In genomic region chr11:35247428-35247827, GRCh38 we compare ENCODE assay signal across 12 cellular contexts.
A peak's percentile ranks its signal among the peaks of the same experiment; 100 is the strongest.
DNase-seq lines count a peak whose midpoint lies in the region; TF ChIP-seq lines count a peak whose summit lies in the region.
"Had no signal": no experiment of that assay in that cellular context is flagged by ENCODE, and none has a peak within 500 bp of the region (broad histone marks: within the 10 kb centered on the region; RNA-seq: fewer than 3 reads in every experiment).

No MANE protein-coding gene starts in this region.

- H3K27me3 Mint-ChIP-seq in CD4-positive, alpha-beta memory T cell, result no peaks in the 10 kb centered on the region
- peaks cover 3% of the 10 kb centered on the region for H3K27me3 Mint-ChIP-seq in glutamatergic neuron (ENCODE audit: unreplicated experiment)

- H3K36me3 Mint-ChIP-seq in CD4-positive, alpha-beta memory T cell, result peaks cover 0 to 2% of the 10 kb centered on the region in 2 donors
- peaks cover 6% of the 10 kb centered on the region for H3K36me3 Mint-ChIP-seq in glutamatergic neuron (ENCODE audit: unreplicated experiment)

- no peaks in the 10 kb centered on the region for H3K36me3 ChIP-seq in CD4-positive, alpha-beta memory T cell (ENCODE audit: insufficient read depth, low read length)
- H3K36me3 ChIP-seq in smooth muscle cell (ENCODE audit: low read depth), result no peaks in the 10 kb centered on the region
- H3K36me3 ChIP-seq: gastrocnemius medialis had no signal

- peaks cover 0 to 16% (median 10%) of the 10 kb centered on the region in 8 donors for H3K9me3 Mint-ChIP-seq in CD4-positive, alpha-beta memory T cell
- H3K9me3 Mint-ChIP-seq in glutamatergic neuron (ENCODE audit: unreplicated experiment), result no peaks in the 10 kb centered on the region

- no peak overlapping the region for H3K9ac ChIP-seq in smooth muscle cell (ENCODE audit: low read depth)

- H4K20me1 ChIP-seq in smooth muscle cell (ENCODE audit: low read depth), result no peaks in the 10 kb centered on the region

- POLR2A ChIA-PET in CD4-positive, alpha-beta memory T cell (lab: Charles Lee; ENCODE audit: partially characterized antibody), result interaction anchor here (0.8 to 3.2 kb wide), 23 partner anchors 9 to 331 kb away, joined by 3 to 72 read pairs (median 4); partner anchors contain the start of genes APIP, CD44 and PDHX

- no peak overlapping the region for H2AFZ ChIP-seq in smooth muscle cell (ENCODE audit: low read depth)

- CTCF ChIA-PET in CD4-positive, alpha-beta memory T cell (lab: Charles Lee; ENCODE audit: partially characterized antibody), result interaction anchor here (1.0 to 3.5 kb wide), 7 partner anchors 11 to 169 kb away, joined by 3 to 49 read pairs (median 4); partner anchors contain the start of gene CD44

- no peak overlapping the region for H3K4me2 ChIP-seq in smooth muscle cell

- no peaks in the 10 kb centered on the region for H3K79me2 ChIP-seq in smooth muscle cell (ENCODE audit: low read depth)

- DNase-seq in CD4-positive, alpha-beta memory T cell, result peak; percentile 87 to 93 (median 91)
- DNase-seq in activated CD4-positive, alpha-beta T cell treated with anti-CD3 and anti-CD28 coated beads, Interleukin-2, amount 50 U/mL, for 1 hour, result peak; percentile 69
- DNase-seq in effector CD8-positive, alpha-beta T cell (lab: John Stamatoyannopoulos, UW), result peak; percentile 28
- no peak for DNase-seq in smooth muscle cell (lab: John Stamatoyannopoulos, UW; ENCODE audit: unreplicated experiment)
- DNase-seq in cerebellum (ENCODE audit: low spot score), result no peak
- DNase-seq in middle frontal gyrus (ENCODE audit: extremely low spot score, low spot score), result no peak
- no peak for DNase-seq in glutamatergic neuron
- DNase-seq in COLO668 (lab: John Stamatoyannopoulos, UW; ENCODE audit: unreplicated experiment), result no peak
- DNase-seq: caudate nucleus, Kasumi-1, T1000 had no signal

- H3K27me3 ChIP-seq in CD4-positive, alpha-beta memory T cell (ENCODE audit: insufficient read depth, low read length), result no peaks in the 10 kb centered on the region
- no peaks in the 10 kb centered on the region for H3K27me3 ChIP-seq in smooth muscle cell (ENCODE audit: low read depth)
- H3K27me3 ChIP-seq: gastrocnemius medialis had no signal

- peak overlapping the region; percentile 95 to 99 (median 98) for H3K27ac Mint-ChIP-seq in CD4-positive, alpha-beta memory T cell
- H3K27ac Mint-ChIP-seq in glutamatergic neuron (ENCODE audit: unreplicated experiment), result no peak overlapping the region

- intact Hi-C loops in CD4-positive, alpha-beta memory T cell (cut with micrococcal nuclease), result loop anchor here (1.0 kb wide), 2 partner anchors 9 to 10 kb away; no protein-coding TSS in a partner anchor

- H3K4me1 ChIP-seq in CD4-positive, alpha-beta memory T cell (ENCODE audit: insufficient read depth, low read length), result peaks cover 66% of the 10 kb centered on the region
- H3K4me1 ChIP-seq in smooth muscle cell (ENCODE audit: low read depth), result no peaks in the 10 kb centered on the region

- 91% methylated on average over 3 of the region's 3 CpGs for WGBS in smooth muscle cell (ENCODE audit: low lambda C conversion rate)

- peaks cover 43 to 71% (median 55%) of the 10 kb centered on the region in 4 donors for H3K4me1 Mint-ChIP-seq in CD4-positive, alpha-beta memory T cell
- H3K4me1 Mint-ChIP-seq in glutamatergic neuron (ENCODE audit: low read depth, unreplicated experiment), result no peaks in the 10 kb centered on the region

- no peak overlapping the region for H3K4me3 ChIP-seq in CD4-positive, alpha-beta memory T cell (ENCODE audit: low read length in 2 of 2)
- H3K4me3 ChIP-seq in smooth muscle cell, result no peak overlapping the region
- H3K4me3 ChIP-seq: gastrocnemius medialis had no signal

- peak overlapping the region in 7 of 8 donors; percentile 33 to 78 (median 67) for H3K4me3 Mint-ChIP-seq in CD4-positive, alpha-beta memory T cell
- no peak overlapping the region for H3K4me3 Mint-ChIP-seq in glutamatergic neuron (ENCODE audit: unreplicated experiment)

- no peaks in the 10 kb centered on the region for H3K9me3 ChIP-seq in CD4-positive, alpha-beta memory T cell (ENCODE audit: control insufficient read depth in 1 of 2, low read length in 2 of 2)
- no peaks in the 10 kb centered on the region for H3K9me3 ChIP-seq in smooth muscle cell (replicated peaks; ENCODE audit: low read depth)
- H3K9me3 ChIP-seq: gastrocnemius medialis had no signal

- peak overlapping the region; percentile 47 for H3K27ac ChIP-seq in CD4-positive, alpha-beta memory T cell (ENCODE audit: low read depth, low read length)
- H3K27ac ChIP-seq in smooth muscle cell (ENCODE audit: low read depth), result peak overlapping the region; percentile 48

- H3F3A ChIP-seq in smooth muscle cell (ENCODE audit: low read depth), result no peaks in the 10 kb centered on the region

- TF ChIP-seq CTCF in smooth muscle cell (IDR thresholded peaks at IDR 0.05; ENCODE audit: borderline replicate concordance, insufficient read depth, poor library complexity, severe bottlenecking) (no peak), glutamatergic neuron (IDR thresholded peaks at IDR 0.05; ENCODE audit: partially characterized antibody, unreplicated experiment) (no peak)

Comparison
In these comparisons a context has a peak if more than half of its experiments do, and no peak if none do; other contexts are left out.
1. DNase-seq: peak in CD4-positive, alpha-beta memory T cell (5 of 5), activated CD4-positive, alpha-beta T cell treated with anti-CD3 and anti-CD28 coated beads, Interleukin-2, amount 50 U/mL, for 1 hour (single experiment) and effector CD8-positive, alpha-beta T cell (single experiment); none in smooth muscle cell (single experiment), cerebellum (single experiment), middle frontal gyrus (single experiment), glutamatergic neuron (single experiment) and COLO668 (single experiment).